ENCODE assay signal across 1 cellular context in genomic region chr3:72887723-72888545, GRCh38.
TF ChIP-seq lines count a peak whose summit lies in the region.

GXYLT2 (plus strand) TSS chr3:72888046; CDS start chr3:72888234, 188 bp downstream.

TF ChIP-seq in K562, 482 proteins besides CTCF, POLR2A, EP300 and RAD21 (continued from another document):
- no peak for TF ChIP-seq FOXA3 (CRISPR knock-in tag; conservative IDR thresholded peaks at IDR 0.05 in 1 of 2, IDR thresholded peaks at IDR 0.05 in 1 of 2)
